In the genomic region with DNA sequence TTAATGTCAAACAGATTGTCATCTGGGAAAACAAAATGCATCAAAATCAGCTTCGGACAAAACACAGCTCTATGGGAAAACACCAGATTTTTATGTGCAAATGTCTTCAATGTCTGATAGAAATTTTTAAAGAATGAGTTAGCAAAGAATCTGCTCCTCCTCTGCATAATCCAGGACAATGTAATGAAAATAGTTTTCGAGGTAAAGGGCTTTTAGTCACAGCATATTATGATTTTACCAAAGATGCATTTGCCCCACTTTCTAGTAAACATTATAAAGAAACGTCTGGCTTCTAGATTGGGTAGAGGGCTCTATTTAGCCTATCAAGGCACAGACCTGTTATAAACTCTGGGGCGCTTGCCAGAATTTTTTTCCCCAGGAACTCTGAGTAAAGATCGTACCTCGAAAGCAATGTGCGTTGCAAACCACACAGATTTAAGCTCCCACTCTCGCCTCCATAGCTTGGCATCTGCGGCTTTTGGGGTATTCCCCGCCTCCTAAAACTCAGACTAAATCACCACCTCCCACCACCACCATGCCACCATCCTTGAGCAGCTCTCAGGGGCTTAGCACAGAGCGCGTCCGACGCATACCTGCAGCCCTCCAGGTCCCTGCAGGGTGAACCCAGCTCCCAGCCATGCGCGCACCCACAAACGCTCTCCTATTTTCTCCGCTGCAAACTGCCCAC, we compare ENCODE assay signal across 8 cellular contexts. TPM values are rescaled to one million over a fixed set of nuclear protein-coding genes. Genes with fewer than 3 reads are reported as not detected.
DNase-seq lines count a peak whose midpoint lies in the region; ATAC-seq and TF ChIP-seq lines count a peak whose summit lies in the region.

No MANE protein-coding gene starts in this region.

- intact Hi-C loops in CD4-positive, alpha-beta T cell (cut with DNase I, micrococcal nuclease): loop anchor here (5.0 to 10.0 kb wide), 5 partner anchors 135 to 837 kb away; no protein-coding TSS in a partner anchor

- peak; percentile 35 for ATAC-seq in CD4-positive, alpha-beta T cell (ENCODE audit: poor library complexity)
- ATAC-seq in HG02943 (IDR thresholded peaks at IDR 0.05; ENCODE audit: low read depth, unreplicated experiment): peak; percentile 11
- no peak for ATAC-seq in GM19467 (IDR thresholded peaks at IDR 0.05; ENCODE audit: unreplicated experiment)

- POLR2A ChIA-PET in CD4-positive, alpha-beta T cell (lab: Charles Lee): interaction anchor here (0.6 to 2.3 kb wide), 10 partner anchors 9 to 1879 kb away, joined by 3 to 9 read pairs (median 4); a partner anchor contains a TSS

- H3K4me1 ChIP-seq in ectodermal cell (ENCODE audit: control insufficient read depth, insufficient read depth, low read length) (peaks cover 4% of the 10 kb centered on the region), muscle layer of duodenum (ENCODE audit: control insufficient read depth in 1 of 2, insufficient read depth in 2 of 2, low read length in 2 of 2) (peaks cover 0 to 12% of the 10 kb centered on the region in 2 donors), stomach smooth muscle (ENCODE audit: control insufficient read depth, insufficient read depth, low read length) (peaks cover 7% of the 10 kb centered on the region), BE2C (no peaks in the 10 kb centered on the region)

- peak overlapping the region; percentile 59 for H3K4me3 ChIP-seq in ectodermal cell (ENCODE audit: insufficient read depth, low read depth, low read length)
- peak overlapping the region; percentile 52 to 75 for H3K4me3 ChIP-seq in muscle layer of duodenum (ENCODE audit: low read depth in 1 of 2, low read length in 2 of 2)
- peak overlapping the region; percentile 59 to 73 for H3K4me3 ChIP-seq in stomach smooth muscle (ENCODE audit: low read length in 2 of 2)
- H3K4me3 ChIP-seq in BE2C (ENCODE audit: low read depth, low read length): no peak overlapping the region

- H3K27me3 ChIP-seq in CD4-positive, alpha-beta T cell (ENCODE audit: control insufficient read depth, insufficient read depth, low read length): no peaks in the 10 kb centered on the region
- H3K27me3 ChIP-seq in ectodermal cell (ENCODE audit: control insufficient read depth, insufficient read depth, low read length, poor library complexity, severe bottlenecking) (peaks cover 46% of the 10 kb centered on the region), muscle layer of duodenum (ENCODE audit: low read depth, low read length) (peaks cover 5% of the 10 kb centered on the region), stomach smooth muscle (ENCODE audit: control insufficient read depth in 1 of 2, insufficient read depth in 2 of 2, low read length in 2 of 2) (peaks cover 0 to 9% of the 10 kb centered on the region in 2 donors), BE2C (peaks cover 13% of the 10 kb centered on the region)

- H3K27ac Mint-ChIP-seq in CD4-positive, alpha-beta T cell: peak overlapping the region; percentile 80

- peak in 8 of 10 experiments; percentile 3 to 40 (median 16) for DNase-seq in CD4-positive, alpha-beta T cell
- peak; percentile 50 for DNase-seq in activated CD4-positive, CD25-positive, alpha-beta regulatory T cell treated with anti-CD3 and anti-CD28 coated beads, Interleukin-2, amount 50 U/mL, for 72 hours
- no peak for DNase-seq in BE2C

- WGBS in ectodermal cell, 2 experiments: 13 to 20% methylated on average over 17 to 18 of the region's 18 CpGs

- no peaks in the 10 kb centered on the region for H3K9me3 Mint-ChIP-seq in CD4-positive, alpha-beta T cell

- no peaks in the 10 kb centered on the region for H3K27me3 Mint-ChIP-seq in CD4-positive, alpha-beta T cell

- H3K36me3 Mint-ChIP-seq in CD4-positive, alpha-beta T cell (ENCODE audit: low read depth): peaks cover 6% of the 10 kb centered on the region

- TF ChIP-seq CTCF in CD4-positive, alpha-beta T cell (IDR thresholded peaks at IDR 0.05): no peak
- no peak for TF ChIP-seq CTCF in BE2C (IDR thresholded peaks at IDR 0.05; ENCODE audit: low read depth, low read length)

- H3K4me1 Mint-ChIP-seq in CD4-positive, alpha-beta T cell (ENCODE audit: low read depth): peaks cover 40% of the 10 kb centered on the region

- H3K36me3 ChIP-seq in ectodermal cell (ENCODE audit: control insufficient read depth, insufficient read depth, low read length) (no peaks in the 10 kb centered on the region), muscle layer of duodenum (ENCODE audit: control insufficient read depth in 1 of 2, insufficient read depth in 2 of 2, low read length in 2 of 2) (no peaks in the 10 kb centered on the region), stomach smooth muscle (ENCODE audit: control insufficient read depth in 2 of 2, insufficient read depth in 2 of 2, low read length in 2 of 2) (no peaks in the 10 kb centered on the region), BE2C (no peaks in the 10 kb centered on the region)

- peak overlapping the region; percentile 88 for H3K4me3 Mint-ChIP-seq in CD4-positive, alpha-beta T cell

- peak overlapping the region; percentile 74 for H3K27ac ChIP-seq in CD4-positive, alpha-beta T cell (ENCODE audit: low read depth, low read length)
- H3K27ac ChIP-seq in ectodermal cell (ENCODE audit: insufficient read depth, low read depth, low read length, poor library complexity, severe bottlenecking) (no peak overlapping the region), muscle layer of duodenum (ENCODE audit: low read length) (no peak overlapping the region), stomach smooth muscle (ENCODE audit: low read length) (no peak overlapping the region)

- no peak overlapping the region for H3K9ac ChIP-seq in stomach smooth muscle (ENCODE audit: low read length in 2 of 2)

- H3K9me3 ChIP-seq in CD4-positive, alpha-beta T cell (ENCODE audit: control insufficient read depth, low read length): no peaks in the 10 kb centered on the region
- no peaks in the 10 kb centered on the region for H3K9me3 ChIP-seq in ectodermal cell (ENCODE audit: control insufficient read depth, low read length)
- peaks cover 0 to 2% of the 10 kb centered on the region in 2 donors for H3K9me3 ChIP-seq in muscle layer of duodenum (ENCODE audit: control insufficient read depth in 1 of 2, low read length in 2 of 2)
- no peaks in the 10 kb centered on the region for H3K9me3 ChIP-seq in stomach smooth muscle (ENCODE audit: control insufficient read depth in 2 of 2, low read length in 2 of 2)
- no peaks in the 10 kb centered on the region for H3K9me3 ChIP-seq in BE2C

- CTCF ChIA-PET in CD4-positive, alpha-beta T cell (lab: Charles Lee): interaction anchor here (0.6 to 2.2 kb wide), 10 partner anchors 9 to 325 kb away, joined by 3 to 9 read pairs (median 3); a partner anchor contains a TSS

RNA-seq across cellular contexts. Expression of a gene that starts 0.9 kb away (rescaled TPM):
- total RNA-seq in CD4-positive, alpha-beta T cell: 1 to 10 TPM; 5.2 to 6.2 TPM
- 0.28 TPM for polyA plus RNA-seq in ectodermal cell (2013, experiment 1 of 4)
- 0.32 TPM for polyA plus RNA-seq in ectodermal cell (2013, experiment 2 of 4)
- 0.16 TPM for polyA plus RNA-seq in ectodermal cell (2013, experiment 3 of 4)
- 0.28 TPM for polyA plus RNA-seq in ectodermal cell (2013, experiment 4 of 4)
- polyA plus RNA-seq in BE2C (2012; ENCODE audit: insufficient read depth, insufficient read length, low read depth): not detected
